In genomic region chr16:84407588-84408313, GRCh38 we compare ENCODE assay signal across 24 cellular contexts. TPM values are rescaled to one million over a fixed set of nuclear protein-coding genes. Genes with fewer than 3 reads are reported as not detected.
"Had no signal": no experiment of that assay in that cellular context is flagged by ENCODE, and none has a peak within 500 bp of the region (broad histone marks: within the 10 kb centered on the region; RNA-seq: fewer than 3 reads in every experiment).

No MANE protein-coding gene starts in this region.

- H3K4me3 Mint-ChIP-seq: activated CD4-positive, alpha-beta memory T cell treated with anti-CD3 and anti-CD28 coated beads, Interleukin-2, amount 10 ng/mL, durations not matched to agents 7 days and 5 days; activated CD4-positive, alpha-beta T cell treated with anti-CD3 and anti-CD28 coated beads for 36 hours; activated naive CD4-positive, alpha-beta T cell treated with anti-CD3 and anti-CD28 coated beads for 36 hours; activated naive CD8-positive, alpha-beta T cell; activated T-helper 17 cell treated with anti-CD3 and anti-CD28 coated beads, Interleukin-2, amount 50 U/mL, for 72 hours; brain; T-helper 17 cell had no signal

- H3K27ac Mint-ChIP-seq: activated CD4-positive, alpha-beta memory T cell treated with anti-CD3 and anti-CD28 coated beads, Interleukin-2, amount 10 ng/mL, durations not matched to agents 7 days and 5 days; activated CD4-positive, alpha-beta T cell treated with anti-CD3 and anti-CD28 coated beads for 36 hours; activated naive CD4-positive, alpha-beta T cell treated with anti-CD3 and anti-CD28 coated beads for 36 hours; activated naive CD8-positive, alpha-beta T cell; activated T-helper 17 cell treated with anti-CD3 and anti-CD28 coated beads, Interleukin-2, amount 50 U/mL, for 72 hours; T-helper 17 cell had no signal

- H3K36me3 Mint-ChIP-seq: activated naive CD8-positive, alpha-beta T cell; brain had no signal

- DNase-seq: activated CD4-positive, alpha-beta memory T cell treated with anti-CD3 and anti-CD28 coated beads, Interleukin-2, amount 10 ng/mL, durations not matched to agents 7 days and 5 days; activated CD4-positive, alpha-beta T cell treated with anti-CD3 and anti-CD28 coated beads for 36 hours; activated CD4-positive, alpha-beta T cell treated with anti-CD3 and anti-CD28 coated beads, Interleukin-2, amount 50 U/mL, for 1 hour; activated gamma-delta T cell; activated naive CD4-positive, alpha-beta T cell treated with anti-CD3 and anti-CD28 coated beads for 36 hours; activated T-cell treated with anti-CD3 and anti-CD28 coated beads for 4 hours; activated T-cell treated with anti-CD3 and anti-CD28 coated beads, Interleukin-2, amount 50 U/mL, for 48 hours; amygdala; MM.1S; NCI-H1105 treated with DMSO at 0.1 percent for 48 hours; NCI-H1436 treated with DMSO at 0.1 percent for 48 hours; NCI-H187; NCI-H2081; NCI-H510A treated with DMSO at 0.1 percent for 48 hours; NCI-H69; NK-92 treated with Interleukin-12 subunit alpha and Interleukin-12 subunit beta, amount 100 ng/mL, for 24 hours; OCI-M1; SHP77; T-helper 17 cell; T-helper 9 cell had no signal

- H3K4me1 Mint-ChIP-seq: activated CD4-positive, alpha-beta memory T cell treated with anti-CD3 and anti-CD28 coated beads, Interleukin-2, amount 10 ng/mL, durations not matched to agents 7 days and 5 days; activated CD4-positive, alpha-beta T cell treated with anti-CD3 and anti-CD28 coated beads for 36 hours; activated T-helper 17 cell treated with anti-CD3 and anti-CD28 coated beads, Interleukin-2, amount 50 U/mL, for 72 hours had no signal

- H3K9me3 Mint-ChIP-seq: activated CD4-positive, alpha-beta memory T cell treated with anti-CD3 and anti-CD28 coated beads, Interleukin-2, amount 10 ng/mL, durations not matched to agents 7 days and 5 days; activated naive CD4-positive, alpha-beta T cell treated with anti-CD3 and anti-CD28 coated beads for 36 hours; activated T-helper 17 cell treated with anti-CD3 and anti-CD28 coated beads, Interleukin-2, amount 50 U/mL, for 72 hours had no signal

- ATAC-seq: activated CD4-positive, alpha-beta T cell treated with anti-CD3 and anti-CD28 coated beads for 36 hours; activated T-helper 17 cell treated with anti-CD3 and anti-CD28 coated beads, Interleukin-2, amount 50 U/mL, for 72 hours; T-helper 17 cell had no signal

RNA-seq across cellular contexts. Expression of gene ATP2C2, which starts 39.4 kb away (rescaled TPM):
- total RNA-seq: activated CD4-positive, alpha-beta memory T cell treated with anti-CD3 and anti-CD28 coated beads, Interleukin-2, amount 10 ng/mL, durations not matched to agents 7 days and 5 days; activated CD4-positive, alpha-beta T cell treated with anti-CD3 and anti-CD28 coated beads for 36 hours; activated CD8-positive, alpha-beta memory T cell treated with anti-CD3 and anti-CD28 coated beads for 36 hours; activated naive CD4-positive, alpha-beta T cell treated with anti-CD3 and anti-CD28 coated beads for 36 hours; activated T-helper 17 cell treated with anti-CD3 and anti-CD28 coated beads, Interleukin-2, amount 50 U/mL, for 72 hours; T-helper 17 cell had no signal
